19 cellular contexts compared by ENCODE assay signal in the genomic region with DNA sequence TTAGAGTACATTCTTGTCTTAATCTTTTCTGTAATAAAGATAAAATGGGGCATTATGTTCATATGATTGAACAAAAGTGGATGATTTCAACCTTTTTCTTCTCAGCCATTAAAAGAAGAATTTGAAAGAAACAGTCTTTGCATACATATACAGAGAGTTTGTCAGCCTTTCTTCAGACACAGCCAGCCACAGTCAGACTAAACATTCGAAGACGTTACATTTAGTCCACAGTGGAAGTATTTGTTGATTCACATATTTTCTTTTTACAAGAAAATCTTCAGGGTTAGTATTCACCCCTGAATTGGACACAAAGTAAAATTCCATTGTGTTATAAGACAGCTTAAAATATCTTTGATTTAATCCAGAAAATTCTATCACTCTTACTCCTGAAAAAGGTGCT. TPM values are rescaled to one million over a fixed set of nuclear protein-coding genes. Genes with fewer than 3 reads are reported as not detected.
DNase-seq lines count a peak whose midpoint lies in the region; ATAC-seq and TF ChIP-seq lines count a peak whose summit lies in the region.
"Had no signal": no experiment of that assay in that cellular context is flagged by ENCODE, and none has a peak within 500 bp of the region (broad histone marks: within the 10 kb centered on the region; RNA-seq: fewer than 3 reads in every experiment).

No MANE protein-coding gene starts in this region.

- H3K9me3 Mint-ChIP-seq in activated T-helper 17 cell treated with anti-CD3 and anti-CD28 coated beads, Interleukin-2, amount 50 U/mL, for 72 hours = no peaks in the 10 kb centered on the region
- H3K9me3 Mint-ChIP-seq: CD8-positive, alpha-beta T cell; HFFc6 had no signal

- BruUV-seq in PC-3 (replicated peaks; lab: Mats Ljungman, UMichigan) = no TSS peak

- intact Hi-C loops in PC-3 (cut with micrococcal nuclease) = no loop called here
- intact Hi-C loops in testis (cut with DNase I; ENCODE audit: low total_unique reads) = no loop called here

- H3K36me3 ChIP-seq in hepatocyte (replicated peaks; ENCODE audit: insufficient read depth, low read depth) (no peaks in the 10 kb centered on the region), rectal smooth muscle tissue (ENCODE audit: control insufficient read depth, insufficient read depth, low read length) (no peaks in the 10 kb centered on the region), PC-3 (ENCODE audit: low read depth, low read length) (no peaks in the 10 kb centered on the region), testis (ENCODE audit: low read depth, missing control alignments) (no peaks in the 10 kb centered on the region)
- H3K36me3 ChIP-seq: SJCRH30 had no signal

- H3K27me3 ChIP-seq in hepatocyte (no peaks in the 10 kb centered on the region), rectal smooth muscle tissue (ENCODE audit: control insufficient read depth, insufficient read depth, low read length) (no peaks in the 10 kb centered on the region), PC-3 (ENCODE audit: low read length) (no peaks in the 10 kb centered on the region), testis (no peaks in the 10 kb centered on the region)
- H3K27me3 ChIP-seq: SJCRH30 had no signal

- H3K9me3 ChIP-seq in hepatocyte (ENCODE audit: low read depth) (no peaks in the 10 kb centered on the region), PC-3 (ENCODE audit: low read length) (no peaks in the 10 kb centered on the region), testis (no peaks in the 10 kb centered on the region)
- H3K9me3 ChIP-seq: A549, SJCRH30 had no signal

- H2AFZ ChIP-seq in hepatocyte = no peak overlapping the region
- no peak overlapping the region for H2AFZ ChIP-seq in PC-3 (ENCODE audit: low read length)

- H3K79me2 ChIP-seq in hepatocyte (peaks cover 86% of the 10 kb centered on the region), PC-3 (ENCODE audit: low read length) (no peaks in the 10 kb centered on the region)

- CTCF ChIA-PET in PC-3 (lab: Charles Lee) = interaction anchor here (0.7 kb wide), 1 partner anchor 16 kb away, joined by 6 read pairs; no protein-coding TSS in a partner anchor

- POLR2A ChIA-PET in PC-3 (lab: Charles Lee; ENCODE audit: unreplicated experiment) = no interaction called here

- peaks cover 25% of the 10 kb centered on the region for H3K36me3 Mint-ChIP-seq in activated T-helper 17 cell treated with anti-CD3 and anti-CD28 coated beads, Interleukin-2, amount 50 U/mL, for 72 hours (ENCODE audit: low read depth)

- H3F3A ChIP-seq in PC-3 (ENCODE audit: low read length, unreplicated experiment) = no peaks in the 10 kb centered on the region

- no peak for TF ChIP-seq CTCF in hepatocyte (IDR thresholded peaks at IDR 0.05; ENCODE audit: poor library complexity)
- TF ChIP-seq CTCF in PC-3 (conservative IDR thresholded peaks at IDR 0.05; ENCODE audit: low read depth, low read length) = no peak
- no peak for TF ChIP-seq CTCF in testis (IDR thresholded peaks at IDR 0.05)

- 53% methylated on average over 2 of the region's 2 CpGs for whole genome bisulfite sequencing in hepatocyte (ENCODE audit: low lambda C conversion rate, missing lambda C conversion rate)
- WGBS in testis, 2 donors = 64 to 66% methylated on average over 2 of the region's 2 CpGs

- H3K27ac ChIP-seq in hepatocyte (no peak overlapping the region), rectal smooth muscle tissue (ENCODE audit: low read depth, low read length) (peak overlapping the region; percentile 6), PC-3 (ENCODE audit: low read length) (no peak overlapping the region), testis (no peak overlapping the region)
- H3K27ac ChIP-seq: A549, SJCRH30 had no signal

- no peak for TF ChIP-seq POLR2A in testis (IDR thresholded peaks at IDR 0.05)

- no peaks in the 10 kb centered on the region for H4K20me1 ChIP-seq in hepatocyte (ENCODE audit: insufficient read depth, poor library complexity, severe bottlenecking)
- H4K20me1 ChIP-seq in PC-3 (ENCODE audit: low read length) = no peaks in the 10 kb centered on the region

- H3K4me3 ChIP-seq in hepatocyte = no peak overlapping the region
- no peak overlapping the region for H3K4me3 ChIP-seq in rectal smooth muscle tissue (ENCODE audit: low read length)
- H3K4me3 ChIP-seq in PC-3 (ENCODE audit: low read length) = no peak overlapping the region
- no peak overlapping the region for H3K4me3 ChIP-seq in testis
- H3K4me3 ChIP-seq: A549, SJCRH30 had no signal

- ATAC-seq in activated T-helper 17 cell treated with anti-CD3 and anti-CD28 coated beads, Interleukin-2, amount 50 U/mL, for 72 hours (replicated peaks) = no peak
- no peak for ATAC-seq in PC-3
- ATAC-seq: A549; CD8-positive, alpha-beta T cell; HepG2 had no signal

- H3K4me2 ChIP-seq in hepatocyte (peak overlapping the region; percentile 8), PC-3 (ENCODE audit: low read length) (no peak overlapping the region)
- H3K4me2 ChIP-seq: A549 had no signal

- H3K4me1 ChIP-seq in hepatocyte (ENCODE audit: insufficient read depth) (peaks cover 30% of the 10 kb centered on the region), rectal smooth muscle tissue (ENCODE audit: control insufficient read depth, insufficient read depth, low read length) (peaks cover 37% of the 10 kb centered on the region), PC-3 (ENCODE audit: insufficient read depth, low read length) (peaks cover 6% of the 10 kb centered on the region; the same call in 1 of the 2 replicates), testis (no peaks in the 10 kb centered on the region)
- H3K4me1 ChIP-seq: A549 had no signal

- no peak overlapping the region for H3K4me3 Mint-ChIP-seq in activated T-helper 17 cell treated with anti-CD3 and anti-CD28 coated beads, Interleukin-2, amount 50 U/mL, for 72 hours
- H3K4me3 Mint-ChIP-seq: CD8-positive, alpha-beta T cell; HFFc6 had no signal

- H3K9me2 ChIP-seq in hepatocyte (replicated peaks; ENCODE audit: insufficient read depth) (no peaks in the 10 kb centered on the region), PC-3 (replicated peaks; ENCODE audit: low read length) (no peaks in the 10 kb centered on the region)

- H3K9ac ChIP-seq in rectal smooth muscle tissue (ENCODE audit: low read length) (no peak overlapping the region), PC-3 (ENCODE audit: low read length) (no peak overlapping the region)

- H3K27me3 Mint-ChIP-seq in activated T-helper 17 cell treated with anti-CD3 and anti-CD28 coated beads, Interleukin-2, amount 50 U/mL, for 72 hours = no peaks in the 10 kb centered on the region

- DNase-seq in EH (ENCODE audit: low read depth) = peak; percentile 71
- no peak for DNase-seq in hepatocyte (ENCODE audit: low spot score)
- DNase-seq in PC-3 = no peak
- DNase-seq in NCI-H2196 (lab: John Stamatoyannopoulos, UW; ENCODE audit: unreplicated experiment) = no peak
- no peak for DNase-seq in testis
- DNase-seq in GOT3 (lab: John Stamatoyannopoulos, UW) = no peak
- DNase-seq: Calu3; CD8-positive, alpha-beta T cell; DMS53; H7; HFFc6; KG1; NCI-H187; NCI-H524 treated with DMSO at 0.1 percent for 48 hours; SJCRH30 had no signal

- H3K4me1 Mint-ChIP-seq in activated T-helper 17 cell treated with anti-CD3 and anti-CD28 coated beads, Interleukin-2, amount 50 U/mL, for 72 hours = peaks cover 43% of the 10 kb centered on the region

- peak overlapping the region; percentile 30 for H3K27ac Mint-ChIP-seq in activated T-helper 17 cell treated with anti-CD3 and anti-CD28 coated beads, Interleukin-2, amount 50 U/mL, for 72 hours
- H3K27ac Mint-ChIP-seq: CD8-positive, alpha-beta T cell; HFFc6 had no signal

RNA-seq across cellular contexts. Expression of a gene that starts 36.2 kb away (rescaled TPM):
- 10 to 100 TPM; 45.9 to 49.0 TPM for total RNA-seq in activated T-helper 17 cell treated with anti-CD3 and anti-CD28 coated beads, Interleukin-2, amount 50 U/mL, for 72 hours
- total RNA-seq in hepatocyte (8.0 and 8.8 TPM in 2 replicates), PC-3 (2014; rRNA removed) (5.0 and 6.6 TPM in 2 replicates), testis (10 to 100 TPM; 16.3 to 20.9 TPM)
- polyA plus RNA-seq in hepatocyte (9.7 and 11.9 TPM in 2 replicates), testis (ENCODE audit: insufficient read depth, low read depth, low replicate concordance) (7.8 TPM)
